In the genomic region with DNA sequence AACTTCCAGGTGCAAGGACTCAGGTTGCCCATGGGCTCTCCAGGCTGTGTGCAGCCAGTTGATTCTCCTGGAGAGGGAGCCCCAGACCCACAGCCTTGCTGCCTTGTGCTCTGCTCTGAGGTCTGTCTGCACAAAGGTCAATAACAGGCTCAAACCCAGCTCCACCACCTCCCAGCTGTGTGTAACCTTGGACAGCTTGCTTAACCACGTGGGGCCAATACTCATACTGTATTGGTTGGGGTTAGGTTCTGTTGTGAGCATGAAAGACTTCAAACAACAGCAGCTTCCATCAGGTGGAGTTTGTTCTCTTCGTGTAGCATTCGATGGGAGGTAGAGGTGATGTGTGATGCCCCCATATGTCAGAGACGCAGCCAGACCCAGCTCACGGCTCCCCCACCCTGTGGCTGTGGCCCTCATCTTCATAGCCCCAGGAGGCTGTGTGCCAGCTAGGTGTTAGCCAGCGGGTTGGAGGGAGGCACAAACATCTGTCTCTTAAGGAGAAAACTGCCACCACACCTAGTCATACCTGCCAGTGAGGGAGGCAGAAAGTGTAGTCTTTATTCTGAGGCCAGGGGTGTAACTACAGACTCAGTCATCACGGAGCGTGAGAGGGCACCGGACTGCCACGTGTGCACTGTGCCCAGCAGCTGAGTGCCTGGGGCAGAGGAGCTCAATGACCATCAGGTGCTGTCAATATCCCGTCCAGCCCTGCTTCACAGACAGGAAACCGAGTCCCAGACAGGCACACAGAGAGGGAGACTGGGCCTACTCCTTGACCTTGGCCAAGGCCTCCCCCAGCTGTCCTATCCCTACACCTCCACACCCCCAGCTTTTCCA, we compare ENCODE assay signal across 10 cellular contexts. TPM values are rescaled to one million over a fixed set of nuclear protein-coding genes. Genes with fewer than 3 reads are reported as not detected.
DNase-seq lines count a peak whose midpoint lies in the region; ATAC-seq, FAIRE-seq and TF ChIP-seq lines count a peak whose summit lies in the region.
"Had no signal": no experiment of that assay in that cellular context is flagged by ENCODE, and none has a peak within 500 bp of the region (broad histone marks: within the 10 kb centered on the region; RNA-seq: fewer than 3 reads in every experiment).

No MANE protein-coding gene starts in this region.

- TF ChIP-seq CTCF in chondrocyte (IDR thresholded peaks at IDR 0.05) (peak; percentile 34), omental fat pad (IDR thresholded peaks at IDR 0.05) (no peak), spleen (IDR thresholded peaks at IDR 0.05 in 8 of 11, conservative IDR thresholded peaks at IDR 0.05 in 3 of 11) (no peak), Calu3 (IDR thresholded peaks at IDR 0.05; ENCODE audit: unreplicated experiment) (no peak)

- WGBS in spleen, 5 donors, result 77 to 86% (median 79%) methylated on average over 8 to 12 of the region's 12 CpGs

- H3K9me3 ChIP-seq in spleen, result peaks cover 0 to 12% (median 10%) of the 10 kb centered on the region in 8 donors

- no peaks in the 10 kb centered on the region for H3K36me3 ChIP-seq in spleen

- TF ChIP-seq POLR2A in GM12891 (IDR thresholded peaks at IDR 0.05; ENCODE audit: low read depth, low read length) (no peak), spleen (IDR thresholded peaks at IDR 0.05) (no peak)

- peaks cover 15% of the 10 kb centered on the region for H3K9me3 Mint-ChIP-seq in chondrocyte (ENCODE audit: low read depth)
- H3K9me3 Mint-ChIP-seq in Calu3 (ENCODE audit: low read depth, unreplicated experiment), result no peaks in the 10 kb centered on the region

- no peak overlapping the region for H3K4me3 ChIP-seq in spleen

- H3K27ac ChIP-seq in spleen, result no peak overlapping the region

- DNase-seq in GM12891 (ENCODE audit: insufficient read length, low spot score), result no peak
- peak; percentile 64 for DNase-seq in NCI-H1694 (lab: John Stamatoyannopoulos, UW)
- peak; percentile 35 for DNase-seq in chondrocyte (ENCODE audit: low spot score)
- no peak for DNase-seq in omental fat pad (ENCODE audit: low spot score)
- no peak for DNase-seq in spleen
- no peak for DNase-seq in activated effector memory CD4-positive, alpha-beta T cell treated with anti-CD3 and anti-CD28 coated beads, Interleukin-2, amount 50 U/mL, for 16 hours
- DNase-seq in Calu3, result no peak

- BruUV-seq in Calu3 (replicated peaks; lab: Mats Ljungman, UMichigan), result no TSS peak

- H3K4me1 Mint-ChIP-seq in chondrocyte (ENCODE audit: low read depth) (peaks cover 9% of the 10 kb centered on the region), Calu3 (ENCODE audit: low read depth, unreplicated experiment) (peaks cover 7% of the 10 kb centered on the region)

- peak; percentile 43 for FAIRE-seq in GM12891 (lab: Jason Lieb, UNC)
- FAIRE-seq: endometrium, TTC549 had no signal

- peaks cover 11% of the 10 kb centered on the region for H3K36me3 Mint-ChIP-seq in chondrocyte (ENCODE audit: low read depth)
- H3K36me3 Mint-ChIP-seq in Calu3 (ENCODE audit: insufficient read depth, unreplicated experiment), result peaks cover 5% of the 10 kb centered on the region

- H3K27ac Mint-ChIP-seq in chondrocyte (ENCODE audit: unreplicated experiment) (no peak overlapping the region), Calu3 (ENCODE audit: unreplicated experiment) (no peak overlapping the region)

- ATAC-seq in omental fat pad (ENCODE audit: low FRiP score) (peak; percentile 35), GM18517 (IDR thresholded peaks at IDR 0.05; ENCODE audit: unreplicated experiment) (no peak)

- intact Hi-C loops in spleen (cut with DNase I; ENCODE audit: low total_unique reads), result no loop called here
- intact Hi-C loops in Calu3 (cut with micrococcal nuclease; ENCODE audit: unreplicated experiment), result loop anchor here (5.0 kb wide), 1 partner anchor 66 kb away; no protein-coding TSS in a partner anchor

- no peaks in the 10 kb centered on the region for H3K27me3 ChIP-seq in spleen (replicated peaks in 1 of 7)

- CTCF ChIA-PET in Calu3 (lab: Charles Lee), result interaction anchor here (0.6 to 1.2 kb wide), 4 partner anchors 9 to 82 kb away, joined by 3 to 5 read pairs (median 4); a partner anchor contains a TSS

- H3K4me3 Mint-ChIP-seq in chondrocyte (ENCODE audit: unreplicated experiment) (no peak overlapping the region), Calu3 (ENCODE audit: low read depth, unreplicated experiment) (no peak overlapping the region)

- H3K4me1 ChIP-seq in spleen, result peaks cover 0 to 25% (median 0%) of the 10 kb centered on the region in 6 donors

- H3K27me3 Mint-ChIP-seq in chondrocyte (ENCODE audit: low read depth), result no peaks in the 10 kb centered on the region
- peaks cover 72% of the 10 kb centered on the region for H3K27me3 Mint-ChIP-seq in Calu3 (ENCODE audit: unreplicated experiment)

TF ChIP-seq in GM12891, 5 proteins besides CTCF, POLR2A, EP300 and RAD21:
- TF ChIP-seq TAF1 (IDR thresholded peaks at IDR 0.05; ENCODE audit: low read depth, low read length), result no peak

RNA-seq across cellular contexts. Expression of a gene that starts 8.0 kb away (rescaled TPM):
- polyA plus RNA-seq in GM12891 (2012; ENCODE audit: low read depth, missing spikeins), result 117 TPM
- 49.2 to 64.5 TPM (median 57.3 TPM) in 3 replicates for total RNA-seq in chondrocyte
- total RNA-seq in omental fat pad, result 10 to 100 TPM; 41.9 to 71.3 (median 44.2) TPM
- 10 to 100 TPM; 31.9 to 73.0 (median 40.9) TPM for total RNA-seq in spleen
- 10 to 100 TPM; 53.7 to 79.1 (median 69.4) TPM for polyA plus RNA-seq in spleen
- total RNA-seq in Calu3 (2022), result 237 and 246 TPM in 2 replicates

RNA-seq across cellular contexts. Expression of a gene that starts 9.7 kb away (rescaled TPM):
- polyA plus RNA-seq in GM12891 (2012; ENCODE audit: low read depth, missing spikeins), result not detected
- total RNA-seq in chondrocyte (not detected in 3 replicates), omental fat pad (not detected), spleen (1 to 10 TPM in 1 of 7 donors, not detected in 6; 1.6 TPM), Calu3 (2022) (not detected in 2 replicates)
- under 1 TPM in 1 of 3 donors, not detected in 2; 0.22 TPM for polyA plus RNA-seq in spleen

RNA-seq across cellular contexts. Expression of a gene that starts 27.2 kb away (rescaled TPM):
- polyA plus RNA-seq in GM12891 (2012; ENCODE audit: low read depth, missing spikeins), result 0.71 TPM
- 242 to 422 TPM (median 412 TPM) in 3 replicates for total RNA-seq in chondrocyte
- 100 to 1,000 TPM in 3 of 4 donors, 10 to 100 TPM in 1; 64.9 to 209 (median 163) TPM for total RNA-seq in omental fat pad
- total RNA-seq in spleen, result 100 to 1,000 TPM in 2 of 7 donors, 10 to 100 TPM in 5; 67.5 to 106 (median 88.3) TPM
- 10 to 100 TPM; 41.3 to 71.7 (median 49.7) TPM for polyA plus RNA-seq in spleen
- not detected in 2 replicates for total RNA-seq in Calu3 (2022)

RNA-seq across cellular contexts. Expression of a gene that starts 49.1 kb away (rescaled TPM):
- 13.2 TPM for polyA plus RNA-seq in GM12891 (2012; ENCODE audit: low read depth, missing spikeins)
- total RNA-seq in chondrocyte, result 14.3 to 19.0 TPM (median 15.5 TPM) in 3 replicates
- 10 to 100 TPM; 10.0 to 43.5 (median 21.3) TPM for total RNA-seq in omental fat pad
- 100 to 1,000 TPM in 1 of 7 donors, 10 to 100 TPM in 6; 42.8 to 104 (median 63.4) TPM for total RNA-seq in spleen
- polyA plus RNA-seq in spleen, result 10 to 100 TPM; 22.0 to 44.9 (median 30.3) TPM
- total RNA-seq in Calu3 (2022), result 44.2 and 57.9 TPM in 2 replicates

RNA-seq across cellular contexts. Expression of a gene that starts 57.8 kb away (rescaled TPM):
- polyA plus RNA-seq in GM12891 (2012; ENCODE audit: low read depth, missing spikeins), result not detected
- total RNA-seq in chondrocyte (0.31 to 0.44 TPM (median 0.37 TPM) in 3 replicates), omental fat pad (1 to 10 TPM in 2 of 4 donors, under 1 TPM in 2; 0.38 to 3.9 (median 1.1) TPM), spleen (1 to 10 TPM in 1 of 7 donors, under 1 TPM in 3, not detected in 3; 0.29 to 1.6 (median 0.49) TPM), Calu3 (2022) (not detected in 2 replicates)
- 1 to 10 TPM in 2 of 3 donors, under 1 TPM in 1; 0.55 to 1.7 (median 1.2) TPM for polyA plus RNA-seq in spleen

Comparison
In these comparisons a context has a peak if more than half of its experiments do, and no peak if none do; other contexts are left out.
1. DNase-seq: peak in NCI-H1694 (single experiment) and chondrocyte (single experiment); none in GM12891 (single experiment), omental fat pad (single experiment), spleen (single experiment), activated effector memory CD4-positive, alpha-beta T cell treated with anti-CD3 and anti-CD28 coated beads, Interleukin-2, amount 50 U/mL, for 16 hours (single experiment) and Calu3 (single experiment).
2. RNA of a gene that starts 27.2 kb away (total RNA-seq): 242 to 422 TPM in chondrocyte, 64.9 to 209 TPM in omental fat pad and 67.5 to 106 TPM in spleen; not detected in Calu3; every median in the first group is over 10 times any median in the second.